In genomic region chr1:29237906-29238600, GRCh38 we compare ENCODE assay signal across 8 cellular contexts. TPM values are rescaled to one million over a fixed set of nuclear protein-coding genes. Genes with fewer than 3 reads are reported as not detected.
A peak's percentile ranks its signal among the peaks of the same experiment; 100 is the strongest.
DNase-seq lines count a peak whose midpoint lies in the region; ATAC-seq and TF ChIP-seq lines count a peak whose summit lies in the region.

No MANE protein-coding gene starts in this region.

- peak; percentile 20 for ATAC-seq in Panc1
- ATAC-seq in effector memory CD8-positive, alpha-beta T cell (replicated peaks) = no peak
- no peak for ATAC-seq in HG02840 (IDR thresholded peaks at IDR 0.05; ENCODE audit: low FRiP score, unreplicated experiment)

- CTCF ChIA-PET in Panc1 (lab: Charles Lee) = no interaction called here

- no peaks in the 10 kb centered on the region for H3K9me3 Mint-ChIP-seq in effector memory CD8-positive, alpha-beta T cell
- no peaks in the 10 kb centered on the region for H3K9me3 Mint-ChIP-seq in mesothelial cell of epicardium

- no TSS peak for BruUV-seq in Panc1 (replicated peaks; lab: Mats Ljungman, UMichigan)

- 3% methylated on average over 81 of the region's 84 CpGs for WGBS in urinary bladder

- H3K27me3 ChIP-seq in Panc1 (ENCODE audit: control insufficient read depth, insufficient read depth, low read length) = peaks cover 6% of the 10 kb centered on the region

- peaks cover 11 to 15% of the 10 kb centered on the region in 2 donors for H3K4me1 Mint-ChIP-seq in effector memory CD8-positive, alpha-beta T cell (ENCODE audit: low read depth in 2 of 2)
- H3K4me1 Mint-ChIP-seq in mesothelial cell of epicardium = peaks cover 31% of the 10 kb centered on the region

- peak overlapping the region in 1 of 2 experiments; percentile 18; a peak in 2 of 4 replicates for H3K4me3 ChIP-seq in Panc1 (ENCODE audit: low read depth in 2 of 2, low read length in 2 of 2)
- H3K4me3 ChIP-seq in urinary bladder (ENCODE audit: low read depth, low read length) = peak overlapping the region; percentile 59

- no peak overlapping the region for H3K27ac ChIP-seq in Panc1 (ENCODE audit: low read length)
- H3K27ac ChIP-seq in urinary bladder (ENCODE audit: low read depth) = peak overlapping the region; percentile 77

- no peaks in the 10 kb centered on the region for H3K36me3 ChIP-seq in ES-I3 (ENCODE audit: insufficient read depth, low read length)
- H3K36me3 ChIP-seq in Panc1 (ENCODE audit: control insufficient read depth, insufficient read depth, low read length) = no peaks in the 10 kb centered on the region; the same call in 1 of the 2 replicates
- no peaks in the 10 kb centered on the region for H3K36me3 ChIP-seq in urinary bladder (ENCODE audit: insufficient read depth)

- in situ Hi-C loops in Panc1 (cut with HindIII; ENCODE audit: low pct_unique_long_range_greater_than_20kb, low sequenced_read_pairs) = no loop called here

- H3K9me3 ChIP-seq in ES-I3 (ENCODE audit: control insufficient read depth, insufficient read depth, low read length) (no peaks in the 10 kb centered on the region), Panc1 (ENCODE audit: control insufficient read depth, insufficient read depth, low read depth, low read length) (no peaks in the 10 kb centered on the region)

- peak overlapping the region; percentile 66 for H3K9ac ChIP-seq in ES-I3 (ENCODE audit: low read depth, low read length)

- no peak overlapping the region for H3K27ac Mint-ChIP-seq in effector memory CD8-positive, alpha-beta T cell
- peak overlapping the region; percentile 97 for H3K27ac Mint-ChIP-seq in mesothelial cell of epicardium

- H3K36me3 Mint-ChIP-seq in effector memory CD8-positive, alpha-beta T cell (ENCODE audit: insufficient read depth) = peaks cover 3% of the 10 kb centered on the region
- H3K36me3 Mint-ChIP-seq in mesothelial cell of epicardium = no peaks in the 10 kb centered on the region

- POLR2A ChIA-PET in Panc1 (lab: Charles Lee) = no interaction called here

- DNase-seq in Panc1 (ENCODE audit: low read depth, low spot score) = no peak
- DNase-seq in effector memory CD8-positive, alpha-beta T cell = peak in 1 of 3 experiments; percentile 11
- peak in 1 of 2 experiments; percentile 66 for DNase-seq in mesothelial cell of epicardium (ENCODE audit: low spot score in 2 of 2, unreplicated experiment in 2 of 2)
- no peak for DNase-seq in pons (ENCODE audit: low spot score)
- no peak for DNase-seq in stimulated activated CD4-positive, alpha-beta T cell treated with anti-CD3 and anti-CD28 coated beads, Interleukin-2, amount 100 ng/mL, for 48 hours

- H3K4me1 ChIP-seq in ES-I3 (ENCODE audit: insufficient read depth, low read length) = peaks cover 15% of the 10 kb centered on the region
- H3K4me1 ChIP-seq in Panc1 (ENCODE audit: control insufficient read depth, insufficient read depth, low read length) = peaks cover 6% of the 10 kb centered on the region
- H3K4me1 ChIP-seq in urinary bladder (ENCODE audit: insufficient read depth) = no peaks in the 10 kb centered on the region

- H3K27me3 Mint-ChIP-seq in effector memory CD8-positive, alpha-beta T cell = peaks cover 42 to 87% of the 10 kb centered on the region in 2 donors
- H3K27me3 Mint-ChIP-seq in mesothelial cell of epicardium (ENCODE audit: low read depth) = peaks cover 6% of the 10 kb centered on the region

- intact Hi-C loops in Panc1 (cut with micrococcal nuclease; ENCODE audit: unreplicated experiment) = loop anchor here (5.0 to 10.0 kb wide), 2 partner anchors 467 to 1469 kb away; no protein-coding TSS in a partner anchor

- H3K4me3 Mint-ChIP-seq in effector memory CD8-positive, alpha-beta T cell = peak overlapping the region; percentile 74 to 81
- H3K4me3 Mint-ChIP-seq in mesothelial cell of epicardium = peak overlapping the region; percentile 83

- TF ChIP-seq CTCF in Panc1 (IDR thresholded peaks at IDR 0.05) (no peak), mesothelial cell of epicardium (IDR thresholded peaks at IDR 0.05; ENCODE audit: unreplicated experiment) (no peak)

RNA-seq across cellular contexts. Expression of gene PTPRU, which starts 1.7 kb away (rescaled TPM):
- total RNA-seq in Panc1 (2021; ENCODE audit: unreplicated experiment) (0.72 TPM), mesothelial cell of epicardium (143 to 151 TPM (median 145 TPM) in 3 replicates), urinary bladder (11.7 TPM)
- 2.4 TPM for polyA plus RNA-seq in Panc1 (2012; ENCODE audit: insufficient read length)
- 17.1 TPM for polyA plus RNA-seq in urinary bladder

RNA-seq across cellular contexts. Expression of gene MECR, which starts 7.3 kb away (rescaled TPM):
- total RNA-seq in Panc1 (2021; ENCODE audit: unreplicated experiment) (25.7 TPM), mesothelial cell of epicardium (36.6 to 40.0 TPM (median 38.0 TPM) in 3 replicates), urinary bladder (17.0 TPM)
- polyA plus RNA-seq in Panc1 (2012; ENCODE audit: insufficient read length) = 31.2 TPM
- 17.6 TPM for polyA plus RNA-seq in urinary bladder

RNA-seq across cellular contexts. Expression of gene SRSF4, which starts 56.4 kb away (rescaled TPM):
- 77.5 TPM for total RNA-seq in Panc1 (2021; ENCODE audit: unreplicated experiment)
- polyA plus RNA-seq in Panc1 (2012; ENCODE audit: insufficient read length) = 76.8 TPM
- 103 to 107 TPM (median 105 TPM) in 3 replicates for total RNA-seq in mesothelial cell of epicardium
- total RNA-seq in urinary bladder = 57.3 TPM
- polyA plus RNA-seq in urinary bladder = 88.1 TPM

Comparison
In these comparisons a context has a peak if more than half of its experiments do, and no peak if none do; other contexts are left out.
1. RNA of gene PTPRU, which starts 1.7 kb away (total RNA-seq): 143 to 151 TPM in mesothelial cell of epicardium; 11.7 TPM in urinary bladder (single experiment) and 0.72 TPM in Panc1 (single experiment); every median in the first group is over 10 times any median in the second.